1 cellular context compared by ENCODE assay signal in genomic region chr2:44361330-44362206, GRCh38.
TF ChIP-seq lines count a peak whose summit lies in the region.

Gene CAMKMT, plus strand, starts transcription at chr2:44361947.
Gene PREPL, minus strand, starts transcription at chr2:44361494. Its CDS starts 15,152 bp downstream, at chr2:44346342.

TF ChIP-seq in SK-N-SH, 30 proteins besides CTCF, POLR2A, EP300 and RAD21 (continued from another document):
- no peak for TF ChIP-seq ZBTB33 (IDR thresholded peaks at IDR 0.05; ENCODE audit: borderline replicate concordance, low read depth)
- TF ChIP-seq NFIC (IDR thresholded peaks at IDR 0.05; ENCODE audit: borderline replicate concordance), result no peak
- peak; percentile 83 for TF ChIP-seq ELF1 (IDR thresholded peaks at IDR 0.05)
- no peak for TF ChIP-seq FOSL2 (IDR thresholded peaks at IDR 0.05; ENCODE audit: borderline replicate concordance, low read depth)
- TF ChIP-seq EZH2phosphoT487 (IDR thresholded peaks at IDR 0.05; ENCODE audit: borderline replicate concordance, low read depth), result no peak
- no peak for TF ChIP-seq TCF12 (IDR thresholded peaks at IDR 0.05)
- TF ChIP-seq MXI1 (IDR thresholded peaks at IDR 0.05; ENCODE audit: low read depth, low read length), result peak; percentile 92
- TF ChIP-seq TEAD4 (IDR thresholded peaks at IDR 0.05; ENCODE audit: borderline replicate concordance, insufficient read depth), result no peak
- peak; percentile 88 for TF ChIP-seq SIN3A (IDR thresholded peaks at IDR 0.05; ENCODE audit: borderline replicate concordance, low read depth, low read length)
- peak; percentile 100 for TF ChIP-seq YY1 (IDR thresholded peaks at IDR 0.05; ENCODE audit: low read depth)
- peak; percentile 96 for TF ChIP-seq MAX (IDR thresholded peaks at IDR 0.05; ENCODE audit: low read depth)
- TF ChIP-seq MEF2A (IDR thresholded peaks at IDR 0.05; ENCODE audit: borderline replicate concordance, low read depth), result no peak
- peak; percentile 59; the same call in 1 of the 2 replicates for TF ChIP-seq NRF1 (IDR thresholded peaks at IDR 0.05; ENCODE audit: low read depth, low read length)
- peak; percentile 93 for TF ChIP-seq POLR2AphosphoS5 (IDR thresholded peaks at IDR 0.05; ENCODE audit: low read depth, low read length)
- 0 out of 2 replicates have a peak, but pooled peaks have one; percentile 21 for TF ChIP-seq RCOR1 (IDR thresholded peaks at IDR 0.05; ENCODE audit: low read length)
- peak; percentile 64 for TF ChIP-seq CHD2 (IDR thresholded peaks at IDR 0.05; ENCODE audit: low read length, partially characterized antibody)
- peak; percentile 60 for TF ChIP-seq GABPA (IDR thresholded peaks at IDR 0.05; ENCODE audit: low read depth)
TF ChIP-seq in SK-N-SH: peak in this region for 13.
